In the genomic region with DNA sequence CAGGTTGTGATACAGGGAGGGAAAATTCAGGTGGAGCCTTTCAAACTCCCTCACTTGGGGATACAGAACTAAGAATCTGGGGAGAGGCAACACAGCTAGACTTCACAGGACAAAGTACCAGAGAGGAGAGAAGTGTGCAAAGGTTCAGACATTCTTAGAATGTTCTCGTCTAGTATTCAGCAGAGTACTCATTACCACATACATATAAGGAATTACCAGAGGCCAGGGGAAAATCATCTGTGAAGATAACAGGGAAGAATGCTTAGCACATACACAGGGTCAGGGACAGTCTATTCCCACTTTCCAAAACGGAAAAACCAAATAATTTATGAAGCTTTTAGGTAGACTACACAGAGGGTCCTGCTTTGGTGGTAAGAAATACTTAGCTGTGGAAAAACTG, we compare ENCODE assay signal across 19 cellular contexts. TPM values are rescaled to one million over a fixed set of nuclear protein-coding genes. Genes with fewer than 3 reads are reported as not detected.
DNase-seq lines count a peak whose midpoint lies in the region; FAIRE-seq and TF ChIP-seq lines count a peak whose summit lies in the region.
"Had no signal": no experiment of that assay in that cellular context is flagged by ENCODE, and none has a peak within 500 bp of the region (broad histone marks: within the 10 kb centered on the region; RNA-seq: fewer than 3 reads in every experiment).

No MANE protein-coding gene starts in this region.

- no peak for FAIRE-seq in GM12892 (lab: Jason Lieb, UNC)

- H3K9ac ChIP-seq in GM23248 = no peak overlapping the region
- H3K9ac ChIP-seq: BLaER1 treated with 17β-estradiol and CSF1 and Interleukin-3, amounts not matched to agents 10 nM and 100 nM had no signal

- H3F3A ChIP-seq in GM23248 (ENCODE audit: insufficient read depth) = no peaks in the 10 kb centered on the region

- H3K9me3 ChIP-seq in GM23248 (ENCODE audit: low read depth) = no peaks in the 10 kb centered on the region

- no peaks in the 10 kb centered on the region for H3K4me1 ChIP-seq in GM23248 (ENCODE audit: insufficient read depth)
- H3K4me1 ChIP-seq: BLaER1 treated with 17β-estradiol and CSF1 and Interleukin-3, amounts not matched to agents 10 nM and 100 nM had no signal

- no peak overlapping the region for H2AFZ ChIP-seq in GM23248

- peaks cover 48% of the 10 kb centered on the region for H3K79me2 ChIP-seq in GM23248 (ENCODE audit: insufficient read depth)

- TF ChIP-seq POLR2A in GM12892 (IDR thresholded peaks at IDR 0.05; ENCODE audit: low read depth, low read length) = no peak

- no peaks in the 10 kb centered on the region; the same call in 1 of the 2 replicates for H3K9me2 ChIP-seq in GM23248 (ENCODE audit: insufficient read depth)

- H3K4me2 ChIP-seq in GM23248 (ENCODE audit: unreplicated experiment) = no peak overlapping the region
- H3K4me2 ChIP-seq: BLaER1 treated with 17β-estradiol and CSF1 and Interleukin-3, amounts not matched to agents 10 nM and 100 nM had no signal

- DNase-seq in GM23248 = peak; percentile 17
- DNase-seq in astrocyte of the hippocampus (ENCODE audit: low read depth, low spot score) = peak; percentile 21
- peak; percentile 44 for DNase-seq in non-pigmented ciliary epithelial cell (ENCODE audit: low read depth)
- no peak for DNase-seq in GM12892 (ENCODE audit: insufficient read length)
- DNase-seq in NCI-H128 (lab: John Stamatoyannopoulos, UW; ENCODE audit: unreplicated experiment) = no peak
- DNase-seq in COR-L47 (lab: John Stamatoyannopoulos, UW) = no peak
- DNase-seq in epidermal melanocyte (ENCODE audit: insufficient read length, low spot score) = no peak
- DNase-seq: CD8-positive, alpha-beta T cell; GF-D8; H7; HFFc6; KG1; NCI-H1105; NCI-H2029 treated with DMSO at 0.1 percent for 48 hours; NCI-H2171; NCI-H524 treated with DMSO at 0.1 percent for 48 hours; NCI-H82; SIG-M5 had no signal

- no peaks in the 10 kb centered on the region; the same call in 1 of the 2 replicates for H3K36me3 ChIP-seq in GM23248 (ENCODE audit: low read depth)
- H3K36me3 ChIP-seq: BLaER1 treated with 17β-estradiol and CSF1 and Interleukin-3, amounts not matched to agents 10 nM and 100 nM had no signal

- no peak overlapping the region for H3K27ac ChIP-seq in GM23248
- H3K27ac ChIP-seq: BLaER1 treated with 17β-estradiol and CSF1 and Interleukin-3, amounts not matched to agents 10 nM and 100 nM had no signal

- no peaks in the 10 kb centered on the region for H3K27me3 ChIP-seq in GM23248 (replicated peaks; ENCODE audit: insufficient read depth)
- H3K27me3 ChIP-seq: BLaER1 treated with 17β-estradiol and CSF1 and Interleukin-3, amounts not matched to agents 10 nM and 100 nM had no signal

- in situ Hi-C loops in GM23248 (cut with MboI) = no loop called here

- no peaks in the 10 kb centered on the region for H4K20me1 ChIP-seq in GM23248 (ENCODE audit: insufficient read depth)
- H4K20me1 ChIP-seq: BLaER1 treated with 17β-estradiol and CSF1 and Interleukin-3, amounts not matched to agents 10 nM and 100 nM had no signal

- H3K4me3 ChIP-seq in GM23248 = no peak overlapping the region
- H3K4me3 ChIP-seq: BLaER1 treated with 17β-estradiol and CSF1 and Interleukin-3, amounts not matched to agents 10 nM and 100 nM had no signal

- WGBS in GM23248 (ENCODE audit: low coverage in 1 of 2, low lambda C conversion rate in 2 of 2, missing lambda C conversion rate in 2 of 2), 2 experiments = 77 to 78% methylated on average over 2 of the region's 2 CpGs

RNA-seq across cellular contexts. Expression of a gene that starts 58.1 kb away (rescaled TPM):
- total RNA-seq in GM23248 (2014; rRNA removed; shearing (Covaris generic)) = 8.6 and 10.5 TPM in 2 replicates
- polyA plus RNA-seq in GM23248 (2016; fragmentation: Nextera tagmentation; extraction: Ambion mirVana) = 6.5 and 6.7 TPM in 2 replicates
- polyA plus RNA-seq in GM12892 (2012; ENCODE audit: missing spikeins) = not detected
- total RNA-seq: CD8-positive, alpha-beta T cell had no signal

Comparison
In these comparisons a context has a peak if more than half of its experiments do, and no peak if none do; other contexts are left out.
1. DNase-seq: peak in GM23248 (single experiment), astrocyte of the hippocampus (single experiment) and non-pigmented ciliary epithelial cell (single experiment); none in GM12892 (single experiment), NCI-H128 (single experiment), COR-L47 (single experiment) and epidermal melanocyte (single experiment).